ENCODE assay signal across 2 cellular contexts in genomic region chr12:121843236-121843982, GRCh38.
TF ChIP-seq lines count a peak whose summit lies in the region.

No MANE protein-coding gene starts in this region.

TF ChIP-seq in A549, 52 proteins besides CTCF, POLR2A, EP300 and RAD21:
- TF ChIP-seq ZFP36 (IDR thresholded peaks at IDR 0.05; ENCODE audit: borderline replicate concordance, partially characterized antibody) (peak; percentile 60), FOXS1 (CRISPR knock-in tag; IDR thresholded peaks at IDR 0.05) (no peak), FOSL2 (IDR thresholded peaks at IDR 0.05) (no peak), FOSL2 (CRISPR knock-in tag; IDR thresholded peaks at IDR 0.05) (no peak), RARB (CRISPR knock-in tag; IDR thresholded peaks at IDR 0.05) (no peak), RNF2 (IDR thresholded peaks at IDR 0.05; ENCODE audit: borderline replicate concordance, low read depth) (no peak), ELK1 (IDR thresholded peaks at IDR 0.05; ENCODE audit: low read depth, low read length) (no peak), RCOR1 (IDR thresholded peaks at IDR 0.05; ENCODE audit: low read depth, low read length) (no peak), ATOH8 (CRISPR knock-in tag; IDR thresholded peaks at IDR 0.05; ENCODE audit: low read depth) (no peak), ZNF302 (CRISPR knock-in tag; IDR thresholded peaks at IDR 0.05) (no peak)

TF ChIP-seq in K562, 482 proteins besides CTCF, POLR2A, EP300 and RAD21 (continues in another document):
- TF ChIP-seq ZNF551 (CRISPR knock-in tag; IDR thresholded peaks at IDR 0.05) (no peak), TAL1 (IDR thresholded peaks at IDR 0.05) (peak; percentile 35), TCF3 (CRISPR knock-in tag; IDR thresholded peaks at IDR 0.05) (peak; percentile 48; the same call in 1 of the 2 replicates), ZBTB40 (IDR thresholded peaks at IDR 0.05) (0 out of 2 replicates have a peak, but pooled peaks have one; percentile 12), ZBTB40 (CRISPR knock-in tag; IDR thresholded peaks at IDR 0.05) (no peak), ASH1L (IDR thresholded peaks at IDR 0.05; ENCODE audit: borderline replicate concordance, low read depth, partially characterized antibody) (no peak), ELF1 (tag; IDR thresholded peaks at IDR 0.05) (no peak), ZNF175 (CRISPR knock-in tag; IDR thresholded peaks at IDR 0.05; ENCODE audit: low read depth) (no peak), SRSF1 (IDR thresholded peaks at IDR 0.05; ENCODE audit: low read depth, low read length) (no peak), BRF1 (IDR thresholded peaks at IDR 0.05; ENCODE audit: borderline replicate concordance, extremely low read depth, insufficient read length) (no peak), ZEB2 (IDR thresholded peaks at IDR 0.05) (peak; percentile 83), CBX1 (IDR thresholded peaks at IDR 0.05; ENCODE audit: low read depth) (no peak), KLF10 (CRISPR knock-in tag; IDR thresholded peaks at IDR 0.05) (no peak), EP400 (IDR thresholded peaks at IDR 0.05) (no peak), GABPA (tag; conservative IDR thresholded peaks at IDR 0.05; ENCODE audit: low read depth) (no peak), ZNF592 (IDR thresholded peaks at IDR 0.05) (0 out of 2 replicates have a peak, but pooled peaks have one; percentile 29), KAT7 (CRISPR knock-in tag; IDR thresholded peaks at IDR 0.05; ENCODE audit: borderline replicate concordance) (no peak), SRSF7 (optimal IDR thresholded peaks at IDR 0.05; ENCODE audit: low read depth, low read length) (no peak)
- TF ChIP-seq, protein P1, sequence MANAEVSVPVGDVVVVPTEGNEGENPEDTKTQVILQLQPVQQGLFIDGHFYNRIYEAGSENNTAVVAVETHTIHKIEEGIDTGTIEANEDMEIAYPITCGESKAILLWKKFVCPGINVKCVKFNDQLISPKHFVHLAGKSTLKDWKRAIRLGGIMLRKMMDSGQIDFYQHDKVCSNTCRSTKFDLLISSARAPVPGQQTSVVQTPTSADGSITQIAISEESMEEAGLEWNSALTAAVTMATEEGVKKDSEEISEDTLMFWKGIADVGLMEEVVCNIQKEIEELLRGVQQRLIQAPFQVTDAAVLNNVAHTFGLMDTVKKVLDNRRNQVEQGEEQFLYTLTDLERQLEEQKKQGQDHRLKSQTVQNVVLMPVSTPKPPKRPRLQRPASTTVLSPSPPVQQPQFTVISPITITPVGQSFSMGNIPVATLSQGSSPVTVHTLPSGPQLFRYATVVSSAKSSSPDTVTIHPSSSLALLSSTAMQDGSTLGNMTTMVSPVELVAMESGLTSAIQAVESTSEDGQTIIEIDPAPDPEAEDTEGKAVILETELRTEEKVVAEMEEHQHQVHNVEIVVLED (CRISPR knock-in tag; IDR thresholded peaks at IDR 0.05) = no peak
- TF ChIP-seq, protein P2, sequence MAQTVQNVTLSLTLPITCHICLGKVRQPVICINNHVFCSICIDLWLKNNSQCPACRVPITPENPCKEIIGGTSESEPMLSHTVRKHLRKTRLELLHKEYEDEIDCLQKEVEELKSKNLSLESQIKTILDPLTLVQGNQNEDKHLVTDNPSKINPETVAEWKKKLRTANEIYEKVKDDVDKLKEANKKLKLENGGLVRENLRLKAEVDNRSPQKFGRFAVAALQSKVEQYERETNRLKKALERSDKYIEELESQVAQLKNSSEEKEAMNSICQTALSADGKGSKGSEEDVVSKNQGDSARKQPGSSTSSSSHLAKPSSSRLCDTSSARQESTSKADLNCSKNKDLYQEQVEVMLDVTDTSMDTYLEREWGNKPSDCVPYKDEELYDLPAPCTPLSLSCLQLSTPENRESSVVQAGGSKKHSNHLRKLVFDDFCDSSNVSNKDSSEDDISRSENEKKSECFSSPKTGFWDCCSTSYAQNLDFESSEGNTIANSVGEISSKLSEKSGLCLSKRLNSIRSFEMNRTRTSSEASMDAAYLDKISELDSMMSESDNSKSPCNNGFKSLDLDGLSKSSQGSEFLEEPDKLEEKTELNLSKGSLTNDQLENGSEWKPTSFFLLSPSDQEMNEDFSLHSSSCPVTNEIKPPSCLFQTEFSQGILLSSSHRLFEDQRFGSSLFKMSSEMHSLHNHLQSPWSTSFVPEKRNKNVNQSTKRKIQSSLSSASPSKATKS (CRISPR knock-in tag; IDR thresholded peaks at IDR 0.05) = no peak
